8 cellular contexts compared by ENCODE assay signal in the genomic region with DNA sequence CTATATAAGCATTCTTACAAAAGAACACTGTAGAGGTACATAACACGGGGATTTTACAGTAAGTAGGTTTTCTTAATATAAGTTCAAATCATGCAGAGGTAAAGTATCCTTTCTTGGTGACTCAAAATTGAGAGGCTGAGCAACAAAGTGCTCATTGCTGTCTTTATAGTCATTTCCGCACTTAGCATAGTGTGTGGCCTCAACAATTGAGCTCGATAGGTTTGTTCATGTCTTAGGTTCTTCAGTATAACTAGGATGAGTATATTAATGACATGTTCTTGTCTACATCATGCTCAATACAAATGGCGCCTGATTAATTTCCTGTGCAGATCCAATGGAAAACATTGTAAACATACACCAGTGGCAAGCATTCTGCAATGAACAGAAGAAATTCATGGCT. TPM values are rescaled to one million over a fixed set of nuclear protein-coding genes. Genes with fewer than 3 reads are reported as not detected.
DNase-seq lines count a peak whose midpoint lies in the region; ATAC-seq, FAIRE-seq and TF ChIP-seq lines count a peak whose summit lies in the region.

No MANE protein-coding gene starts in this region.

- peaks cover 20% of the 10 kb centered on the region for H3K79me2 ChIP-seq in mesendoderm (ENCODE audit: control insufficient read depth, insufficient read depth, low read length)

- no peak overlapping the region for H3K4ac ChIP-seq in mesendoderm (ENCODE audit: low read depth, low read length)

- peak overlapping the region; percentile 93 for H3K4me3 ChIP-seq in iPS-15b (ENCODE audit: low read depth, low read length)
- H3K4me3 ChIP-seq in mesendoderm (ENCODE audit: low read length), result no peak overlapping the region

- no peak overlapping the region for H4K5ac ChIP-seq in mesendoderm (ENCODE audit: low read length)

- H3K36me3 ChIP-seq in iPS-15b (ENCODE audit: control insufficient read depth, insufficient read depth, low read length) (no peaks in the 10 kb centered on the region), mesendoderm (ENCODE audit: control insufficient read depth, insufficient read depth, low read length) (no peaks in the 10 kb centered on the region)

- H4K8ac ChIP-seq in mesendoderm (ENCODE audit: low read depth, low read length), result no peak overlapping the region

- no peak overlapping the region for H3K4me2 ChIP-seq in mesendoderm (ENCODE audit: low read length)

- H3K27me3 Mint-ChIP-seq in activated CD4-positive, alpha-beta memory T cell treated with anti-CD3 and anti-CD28 coated beads, Interleukin-2, amount 10 ng/mL, durations not matched to agents 7 days and 5 days, result peaks cover 2% of the 10 kb centered on the region
- H3K27me3 Mint-ChIP-seq in stimulated activated naive CD8-positive, alpha-beta T cell treated with anti-CD3 and anti-CD28 coated beads, Interleukin-15, Interleukin-2, amounts not matched to agents 100 ng/mL and 50 ng/mL, for 24 hours, result no peaks in the 10 kb centered on the region

- WGBS in mesendoderm (ENCODE audit: extremely low coverage, insufficient coverage, low lambda C conversion rate), result no CpG with 5 or more reads among the region's 4 CpGs

- ATAC-seq in HG03135 (IDR thresholded peaks at IDR 0.05; ENCODE audit: unreplicated experiment), result no peak
- ATAC-seq in GM21360 (IDR thresholded peaks at IDR 0.05; ENCODE audit: unreplicated experiment), result no peak

- H3K9ac ChIP-seq in iPS-15b (ENCODE audit: low read depth, low read length), result no peak overlapping the region
- H3K9ac ChIP-seq in mesendoderm (ENCODE audit: low read length), result no peak overlapping the region

- peaks cover 57% of the 10 kb centered on the region for H3K4me1 Mint-ChIP-seq in activated CD4-positive, alpha-beta memory T cell treated with anti-CD3 and anti-CD28 coated beads, Interleukin-2, amount 10 ng/mL, durations not matched to agents 7 days and 5 days
- H3K4me1 Mint-ChIP-seq in stimulated activated naive CD8-positive, alpha-beta T cell treated with anti-CD3 and anti-CD28 coated beads, Interleukin-15, Interleukin-2, amounts not matched to agents 100 ng/mL and 50 ng/mL, for 24 hours (ENCODE audit: low read depth), result peaks cover 57% of the 10 kb centered on the region

- peak overlapping the region; percentile 86 for H3K4me3 Mint-ChIP-seq in activated CD4-positive, alpha-beta memory T cell treated with anti-CD3 and anti-CD28 coated beads, Interleukin-2, amount 10 ng/mL, durations not matched to agents 7 days and 5 days
- H3K4me3 Mint-ChIP-seq in stimulated activated naive CD8-positive, alpha-beta T cell treated with anti-CD3 and anti-CD28 coated beads, Interleukin-15, Interleukin-2, amounts not matched to agents 100 ng/mL and 50 ng/mL, for 24 hours, result peak overlapping the region; percentile 91

- no peak overlapping the region for H2BK15ac ChIP-seq in mesendoderm (replicated peaks; ENCODE audit: low read depth)

- H2BK5ac ChIP-seq in mesendoderm (ENCODE audit: low read length), result no peak overlapping the region

- H3K4me1 ChIP-seq in iPS-15b (ENCODE audit: control insufficient read depth, insufficient read depth, low read length) (peaks cover 30% of the 10 kb centered on the region), mesendoderm (ENCODE audit: control insufficient read depth, low read depth, low read length) (peaks cover 7% of the 10 kb centered on the region)

- H3K23ac ChIP-seq in mesendoderm (ENCODE audit: low read length), result no peak overlapping the region

- POLR2A ChIA-PET in activated CD4-positive, alpha-beta memory T cell treated with anti-CD3 and anti-CD28 coated beads, Interleukin-2, amount 10 ng/mL, durations not matched to agents 7 days and 5 days (lab: Charles Lee), result interaction anchor here (0.6 to 4.0 kb wide), 18 partner anchors 10 to 608 kb away, joined by 3 to 109 read pairs (median 4); partner anchors contain the start of gene INTS6

- no peaks in the 10 kb centered on the region for H3K9me3 ChIP-seq in iPS-15b (ENCODE audit: control insufficient read depth, insufficient read depth, low read length)

- peaks cover 10% of the 10 kb centered on the region for H3K36me3 Mint-ChIP-seq in activated CD4-positive, alpha-beta memory T cell treated with anti-CD3 and anti-CD28 coated beads, Interleukin-2, amount 10 ng/mL, durations not matched to agents 7 days and 5 days (ENCODE audit: low read depth)
- peaks cover 5% of the 10 kb centered on the region for H3K36me3 Mint-ChIP-seq in stimulated activated naive CD8-positive, alpha-beta T cell treated with anti-CD3 and anti-CD28 coated beads, Interleukin-15, Interleukin-2, amounts not matched to agents 100 ng/mL and 50 ng/mL, for 24 hours (ENCODE audit: low read depth)

- DNase-seq in A172 (ENCODE audit: low spot score), result peak; percentile 44
- no peak for DNase-seq in GM12892 (ENCODE audit: insufficient read length)
- no peak for DNase-seq in activated CD4-positive, alpha-beta memory T cell treated with anti-CD3 and anti-CD28 coated beads, Interleukin-2, amount 10 ng/mL, durations not matched to agents 7 days and 5 days
- no peak for DNase-seq in mesendoderm

- no peaks in the 10 kb centered on the region for H3K9me3 Mint-ChIP-seq in activated CD4-positive, alpha-beta memory T cell treated with anti-CD3 and anti-CD28 coated beads, Interleukin-2, amount 10 ng/mL, durations not matched to agents 7 days and 5 days
- no peaks in the 10 kb centered on the region for H3K9me3 Mint-ChIP-seq in stimulated activated naive CD8-positive, alpha-beta T cell treated with anti-CD3 and anti-CD28 coated beads, Interleukin-15, Interleukin-2, amounts not matched to agents 100 ng/mL and 50 ng/mL, for 24 hours

- H3K18ac ChIP-seq in mesendoderm (ENCODE audit: low read length), result no peak overlapping the region

- no peak overlapping the region for H2AK5ac ChIP-seq in mesendoderm (ENCODE audit: low read length)

- peak overlapping the region; percentile 93 for H3K27ac Mint-ChIP-seq in activated CD4-positive, alpha-beta memory T cell treated with anti-CD3 and anti-CD28 coated beads, Interleukin-2, amount 10 ng/mL, durations not matched to agents 7 days and 5 days
- peak overlapping the region; percentile 74 for H3K27ac Mint-ChIP-seq in stimulated activated naive CD8-positive, alpha-beta T cell treated with anti-CD3 and anti-CD28 coated beads, Interleukin-15, Interleukin-2, amounts not matched to agents 100 ng/mL and 50 ng/mL, for 24 hours

- CTCF ChIA-PET in activated CD4-positive, alpha-beta memory T cell treated with anti-CD3 and anti-CD28 coated beads, Interleukin-2, amount 10 ng/mL, durations not matched to agents 7 days and 5 days (lab: Charles Lee), result interaction anchor here (0.8 to 3.3 kb wide), 11 partner anchors 16 to 300 kb away, joined by 3 to 25 read pairs (median 3); partner anchors contain the start of gene INTS6

- H3K27ac ChIP-seq in mesendoderm (ENCODE audit: low read depth, low read length), result no peak overlapping the region

- no peaks in the 10 kb centered on the region for H3K27me3 ChIP-seq in iPS-15b (ENCODE audit: control insufficient read depth, insufficient read depth, low read length)
- no peaks in the 10 kb centered on the region for H3K27me3 ChIP-seq in mesendoderm (ENCODE audit: insufficient read depth, low read length, poor library complexity)

- no peak overlapping the region for H3K56ac ChIP-seq in mesendoderm (ENCODE audit: low read length)

- no peak for TF ChIP-seq POLR2A in GM12892 (IDR thresholded peaks at IDR 0.05; ENCODE audit: low read depth, low read length)

- H3K79me1 ChIP-seq in mesendoderm (ENCODE audit: low read length), result peaks cover 5% of the 10 kb centered on the region

- FAIRE-seq in GM12892 (lab: Jason Lieb, UNC), result peak; percentile 42

- no peak overlapping the region for H2BK120ac ChIP-seq in mesendoderm (ENCODE audit: low read depth, low read length)

RNA-seq across cellular contexts. Expression of gene WDFY2, which starts 1.4 kb away (rescaled TPM):
- total RNA-seq in A172 (2014; rRNA removed; shearing (Covaris generic)), result 1.5 and 2.5 TPM in 2 replicates
- polyA plus RNA-seq in GM12892 (2012; ENCODE audit: missing spikeins), result 5.0 TPM
- 10 to 100 TPM; 12.2 to 14.1 TPM for total RNA-seq in activated CD4-positive, alpha-beta memory T cell treated with anti-CD3 and anti-CD28 coated beads, Interleukin-2, amount 10 ng/mL, durations not matched to agents 7 days and 5 days
- polyA plus RNA-seq in mesendoderm (2013, experiment 1 of 2), result 5.7 TPM
- 6.1 TPM for polyA plus RNA-seq in mesendoderm (2013, experiment 2 of 2)
